ENCODE assay signal across 17 cellular contexts in genomic region chr17:63561819-63562218, GRCh38. TPM values are rescaled to one million over a fixed set of nuclear protein-coding genes. Genes with fewer than 3 reads are reported as not detected.
DNase-seq lines count a peak whose midpoint lies in the region; ATAC-seq, FAIRE-seq and TF ChIP-seq lines count a peak whose summit lies in the region.
"Had no signal": no experiment of that assay in that cellular context is flagged by ENCODE, and none has a peak within 500 bp of the region (broad histone marks: within the 10 kb centered on the region; RNA-seq: fewer than 3 reads in every experiment).

No MANE protein-coding gene starts in this region.

- H3K9me3 Mint-ChIP-seq in glutamatergic neuron (ENCODE audit: unreplicated experiment) (peaks cover 1% of the 10 kb centered on the region), progenitor cell of endocrine pancreas (ENCODE audit: low read depth) (peaks cover 7% of the 10 kb centered on the region)

- H3K27ac Mint-ChIP-seq in T-helper 17 cell (peak overlapping the region; percentile 32), glutamatergic neuron (ENCODE audit: unreplicated experiment) (peak overlapping the region; percentile 38), progenitor cell of endocrine pancreas (peak overlapping the region; percentile 45)
- H3K27ac Mint-ChIP-seq: H9 had no signal

- no peak overlapping the region for H3K4me3 Mint-ChIP-seq in T-helper 17 cell
- H3K4me3 Mint-ChIP-seq in glutamatergic neuron (ENCODE audit: unreplicated experiment) = no peak overlapping the region
- no peak overlapping the region for H3K4me3 Mint-ChIP-seq in progenitor cell of endocrine pancreas (ENCODE audit: low read depth)
- H3K4me3 Mint-ChIP-seq: H9 had no signal

- no TSS peak for BruUV-seq in HepG2 (replicated peaks; lab: Mats Ljungman, UMichigan)

- H3K4me3 ChIP-seq in HepG2 (replicated peaks in 1 of 3; ENCODE audit: insufficient read depth in 1 of 3, low read depth in 2 of 3, low read length in 3 of 3) (no peak overlapping the region), right lobe of liver (no peak overlapping the region)
- H3K4me3 ChIP-seq: BLaER1 had no signal

- POLR2A ChIA-PET in HepG2 (lab: Yijun Ruan, JAX) = no interaction called here

- DNase-seq in HepG2 (ENCODE audit: low spot score) = no peak
- no peak for DNase-seq in right lobe of liver
- no peak for DNase-seq in T-helper 17 cell
- no peak for DNase-seq in glutamatergic neuron
- DNase-seq in progenitor cell of endocrine pancreas (ENCODE audit: low spot score, unreplicated experiment) = no peak
- DNase-seq in NCI-H1417 (lab: John Stamatoyannopoulos, UW) = no peak
- no peak for DNase-seq in activated CD4-positive, alpha-beta T cell treated with anti-CD3 and anti-CD28 coated beads for 1 hour
- DNase-seq in NOMO-1 treated with dmso at 0.1 percent for 144 hours (lab: John Stamatoyannopoulos, UW; ENCODE audit: unreplicated experiment) = no peak
- DNase-seq: 8988T, AML-193, DMS53, GF-D8, GOT3, H9 had no signal

- no peak for TF ChIP-seq CTCF in HepG2 (CRISPR knock-in tag; IDR thresholded peaks at IDR 0.05)
- TF ChIP-seq CTCF in right lobe of liver (IDR thresholded peaks at IDR 0.05) = no peak
- no peak for TF ChIP-seq CTCF in glutamatergic neuron (IDR thresholded peaks at IDR 0.05; ENCODE audit: partially characterized antibody, unreplicated experiment)
- TF ChIP-seq CTCF in progenitor cell of endocrine pancreas (IDR thresholded peaks at IDR 0.05; ENCODE audit: unreplicated experiment) = no peak

- TF ChIP-seq EP300 in HepG2 (IDR thresholded peaks at IDR 0.05; ENCODE audit: low read depth in 2 of 2, low read length in 2 of 2) = no peak
- no peak for TF ChIP-seq EP300 in HepG2 (CRISPR knock-in tag; IDR thresholded peaks at IDR 0.05; ENCODE audit: borderline replicate concordance)

- no peak overlapping the region for H2AFZ ChIP-seq in HepG2 (ENCODE audit: low read length)

- in situ Hi-C loops in HepG2 (cut with HindIII; ENCODE audit: extremely low pct_ligation_motif_present, low pct_unique_long_range_greater_than_20kb) = no loop called here

- no peak overlapping the region for H3K9ac ChIP-seq in HepG2 (ENCODE audit: insufficient read depth, low read depth, low read length)
- H3K9ac ChIP-seq: BLaER1 had no signal

- H4K20me1 ChIP-seq in HepG2 (ENCODE audit: insufficient read depth, low read length) = peaks cover 32% of the 10 kb centered on the region; the same call in 1 of the 2 replicates

- H3K4me1 Mint-ChIP-seq in T-helper 17 cell (peaks cover 45% of the 10 kb centered on the region), glutamatergic neuron (ENCODE audit: low read depth, unreplicated experiment) (peaks cover 15% of the 10 kb centered on the region), progenitor cell of endocrine pancreas (ENCODE audit: low read depth) (peaks cover 3% of the 10 kb centered on the region)
- H3K4me1 Mint-ChIP-seq: H9 had no signal

- H3K4me2 ChIP-seq in HepG2 (ENCODE audit: low read depth, low read length) = no peak overlapping the region
- H3K4me2 ChIP-seq: BLaER1 had no signal

- H3K27ac ChIP-seq in HepG2 (ENCODE audit: extremely low read length, insufficient read depth, low read length) (no peak overlapping the region), right lobe of liver (no peak overlapping the region)
- H3K27ac ChIP-seq: BLaER1 had no signal

- FAIRE-seq in HepG2 (lab: Jason Lieb, UNC) = no peak
- FAIRE-seq: GM18507 had no signal

- peaks cover 82% of the 10 kb centered on the region for H3K79me2 ChIP-seq in HepG2 (ENCODE audit: insufficient read depth, low read length)

- H3K27me3 ChIP-seq in HepG2 (ENCODE audit: control insufficient read depth in 1 of 2, insufficient read depth in 2 of 2, low read length in 2 of 2) (no peaks in the 10 kb centered on the region), right lobe of liver (no peaks in the 10 kb centered on the region)
- H3K27me3 ChIP-seq: BLaER1 had no signal

- H3K27me3 Mint-ChIP-seq in T-helper 17 cell (no peaks in the 10 kb centered on the region), glutamatergic neuron (ENCODE audit: unreplicated experiment) (peaks cover 5% of the 10 kb centered on the region), progenitor cell of endocrine pancreas (no peaks in the 10 kb centered on the region)

- CTCF ChIA-PET in HepG2 (lab: Yijun Ruan, JAX; ENCODE audit: low intra/inter-chr PET ratio, low total read pairs) = no interaction called here

- H3K4me1 ChIP-seq in HepG2 (ENCODE audit: insufficient read depth, low read length) (0 out of 2 replicates have a peak, but pooled peaks cover 5% of the 10 kb centered on the region), right lobe of liver (no peaks in the 10 kb centered on the region)
- H3K4me1 ChIP-seq: BLaER1 had no signal

- ATAC-seq in HepG2 (no peak), right lobe of liver (no peak), T-helper 17 cell (no peak)

- no peak for TF ChIP-seq POLR2A in HepG2 (IDR thresholded peaks at IDR 0.05; ENCODE audit: insufficient read depth in 1 of 2, low read depth in 2 of 2, low read length in 2 of 2)
- no peak for TF ChIP-seq POLR2A in right lobe of liver (IDR thresholded peaks at IDR 0.05)

- H3K36me3 ChIP-seq in HepG2 (replicated peaks in 1 of 2; ENCODE audit: control insufficient read depth in 1 of 2, insufficient read depth in 2 of 2, low read length in 2 of 2) = peaks cover 0 to 8% of the 10 kb centered on the region in 2 experiments; a peak in 1 of 5 replicates
- no peaks in the 10 kb centered on the region for H3K36me3 ChIP-seq in right lobe of liver

- H3K9me3 ChIP-seq in HepG2 (ENCODE audit: low read length) (no peaks in the 10 kb centered on the region), right lobe of liver (no peaks in the 10 kb centered on the region), T-helper 17 cell (ENCODE audit: control insufficient read depth, low read length, poor library complexity, severe bottlenecking) (no peaks in the 10 kb centered on the region)
- H3K9me3 ChIP-seq: BLaER1 had no signal

- intact Hi-C loops in HepG2 (cut with micrococcal nuclease; ENCODE audit: unreplicated experiment) (no loop called here), right lobe of liver (cut with DNase I) (no loop called here)

- TF ChIP-seq RAD21 in HepG2 (CRISPR knock-in tag; IDR thresholded peaks at IDR 0.05) = no peak

- H3K36me3 Mint-ChIP-seq in T-helper 17 cell (ENCODE audit: low read depth) (peaks cover 4% of the 10 kb centered on the region), glutamatergic neuron (ENCODE audit: unreplicated experiment) (no peaks in the 10 kb centered on the region), progenitor cell of endocrine pancreas (ENCODE audit: insufficient read depth) (peaks cover 7% of the 10 kb centered on the region)

RNA-seq across cellular contexts. Expression of gene DCAF7, which starts 11.5 kb away (rescaled TPM):
- 55.2 and 77.5 TPM in 2 replicates for total RNA-seq in HepG2 (2016; rRNA removed; fragmentation: Illumina TruSeq; extraction: Trizol)
- 10.3 and 11.9 TPM in 2 replicates for total RNA-seq in HepG2 (2016; cell fraction: cytosol; rRNA removed; fragmentation: Illumina TruSeq; extraction: Trizol; ENCODE audit: low read depth)
- total RNA-seq in HepG2 (2016; cell fraction: insoluble cytoplasmic fraction; rRNA removed; fragmentation: Illumina TruSeq; extraction: Trizol) = 58.9 and 68.6 TPM in 2 replicates
- 23.2 and 25.5 TPM in 2 replicates for total RNA-seq in HepG2 (2016; cell fraction: membrane; rRNA removed; fragmentation: Illumina TruSeq; extraction: Trizol)
- 33.1 and 38.3 TPM in 2 replicates for total RNA-seq in HepG2 (2016; cell fraction: nucleus; rRNA removed; fragmentation: Illumina TruSeq; extraction: Trizol)
- polyA plus RNA-seq in HepG2 (2011; rRNA removed) = 73.4 and 77.0 TPM in 2 replicates
- polyA plus RNA-seq in HepG2 (2011; cell fraction: cytosol; rRNA removed) = 62.7 and 66.5 TPM in 2 replicates
- 61.2 and 63.3 TPM in 2 replicates for polyA plus RNA-seq in HepG2 (2011; cell fraction: nucleus; rRNA removed)
- 84.0 and 84.1 TPM in 2 replicates for polyA plus RNA-seq in HepG2 (2012)
- 12.2 and 14.0 TPM in 2 replicates for polyA plus RNA-seq in HepG2 (2016; cell fraction: cytosol; fragmentation: Illumina TruSeq; extraction: Trizol; ENCODE audit: low read depth)
- 61.4 and 80.4 TPM in 2 replicates for polyA plus RNA-seq in HepG2 (2016; cell fraction: insoluble cytoplasmic fraction; fragmentation: Illumina TruSeq; extraction: Trizol; ENCODE audit: low read depth)
- polyA plus RNA-seq in HepG2 (2016; cell fraction: membrane; fragmentation: Illumina TruSeq; extraction: Trizol; ENCODE audit: low read depth) = 15.8 and 16.0 TPM in 2 replicates
- polyA plus RNA-seq in HepG2 (2016; cell fraction: nucleus; fragmentation: Illumina TruSeq; extraction: Trizol; ENCODE audit: insufficient read depth, low read depth) = 37.9 and 40.9 TPM in 2 replicates
- polyA minus RNA-seq in HepG2 (2011; rRNA and poly(A)+ RNA removed; ENCODE audit: low replicate concordance) = 107 and 220 TPM in 2 replicates
- 41.2 and 49.1 TPM in 2 replicates for polyA minus RNA-seq in HepG2 (2011; cell fraction: cytosol; rRNA and poly(A)+ RNA removed)
- 35.0 and 40.7 TPM in 2 replicates for polyA minus RNA-seq in HepG2 (2011; cell fraction: nucleus; rRNA and poly(A)+ RNA removed)
- total RNA-seq in right lobe of liver = 10 to 100 TPM; 14.9 to 31.0 (median 26.7) TPM
- total RNA-seq in T-helper 17 cell = 10 to 100 TPM; 36.4 to 39.0 TPM
- 137 TPM for total RNA-seq in glutamatergic neuron (ENCODE audit: unreplicated experiment)
- total RNA-seq in progenitor cell of endocrine pancreas = 134 and 135 TPM in 2 replicates

RNA-seq across cellular contexts. Expression of gene KCNH6, which starts 38.7 kb away (rescaled TPM):
- total RNA-seq in HepG2 (2016; rRNA removed; fragmentation: Illumina TruSeq; extraction: Trizol) (0.08 and 0.18 TPM in 2 replicates), right lobe of liver (not detected), T-helper 17 cell (not detected), glutamatergic neuron (ENCODE audit: unreplicated experiment) (4.1 TPM), progenitor cell of endocrine pancreas (12.0 and 13.2 TPM in 2 replicates)
- not detected in 2 replicates for total RNA-seq in HepG2 (2016; cell fraction: cytosol; rRNA removed; fragmentation: Illumina TruSeq; extraction: Trizol; ENCODE audit: low read depth)
- 0.09 TPM in 1 of 2 replicates, not detected in the other for total RNA-seq in HepG2 (2016; cell fraction: insoluble cytoplasmic fraction; rRNA removed; fragmentation: Illumina TruSeq; extraction: Trizol)
- 0.09 and 0.10 TPM in 2 replicates for total RNA-seq in HepG2 (2016; cell fraction: membrane; rRNA removed; fragmentation: Illumina TruSeq; extraction: Trizol)
- 0.13 TPM in 1 of 2 replicates, not detected in the other for total RNA-seq in HepG2 (2016; cell fraction: nucleus; rRNA removed; fragmentation: Illumina TruSeq; extraction: Trizol)
- 0.05 and 0.18 TPM in 2 replicates for polyA plus RNA-seq in HepG2 (2011; rRNA removed)
- polyA plus RNA-seq in HepG2 (2011; cell fraction: cytosol; rRNA removed) = 0.04 and 0.06 TPM in 2 replicates
- polyA plus RNA-seq in HepG2 (2011; cell fraction: nucleus; rRNA removed) = 0.19 and 0.45 TPM in 2 replicates
- 0.15 and 0.44 TPM in 2 replicates for polyA plus RNA-seq in HepG2 (2012)
- polyA plus RNA-seq in HepG2 (2016; cell fraction: cytosol; fragmentation: Illumina TruSeq; extraction: Trizol; ENCODE audit: low read depth) = 0.05 and 0.06 TPM in 2 replicates
- 0.05 TPM in 1 of 2 replicates, not detected in the other for polyA plus RNA-seq in HepG2 (2016; cell fraction: insoluble cytoplasmic fraction; fragmentation: Illumina TruSeq; extraction: Trizol; ENCODE audit: low read depth)
- polyA plus RNA-seq in HepG2 (2016; cell fraction: membrane; fragmentation: Illumina TruSeq; extraction: Trizol; ENCODE audit: low read depth) = 0.06 and 0.10 TPM in 2 replicates
- 0.12 and 0.29 TPM in 2 replicates for polyA plus RNA-seq in HepG2 (2016; cell fraction: nucleus; fragmentation: Illumina TruSeq; extraction: Trizol; ENCODE audit: insufficient read depth, low read depth)
- polyA minus RNA-seq in HepG2 (2011; rRNA and poly(A)+ RNA removed; ENCODE audit: low replicate concordance) = 0.08 TPM in 1 of 2 replicates, not detected in the other
- not detected in 2 replicates for polyA minus RNA-seq in HepG2 (2011; cell fraction: cytosol; rRNA and poly(A)+ RNA removed)
- polyA minus RNA-seq in HepG2 (2011; cell fraction: nucleus; rRNA and poly(A)+ RNA removed) = 0.13 and 0.25 TPM in 2 replicates
- total RNA-seq: HT1080 had no signal

RNA-seq across cellular contexts. Expression of gene TACO1, which starts 38.9 kb away (rescaled TPM):
- 53.6 and 57.6 TPM in 2 replicates for total RNA-seq in HepG2 (2016; rRNA removed; fragmentation: Illumina TruSeq; extraction: Trizol)
- 17.7 and 19.3 TPM in 2 replicates for total RNA-seq in HepG2 (2016; cell fraction: cytosol; rRNA removed; fragmentation: Illumina TruSeq; extraction: Trizol; ENCODE audit: low read depth)
- total RNA-seq in HepG2 (2016; cell fraction: insoluble cytoplasmic fraction; rRNA removed; fragmentation: Illumina TruSeq; extraction: Trizol) = 52.7 and 55.4 TPM in 2 replicates
- total RNA-seq in HepG2 (2016; cell fraction: membrane; rRNA removed; fragmentation: Illumina TruSeq; extraction: Trizol) = 30.0 and 35.3 TPM in 2 replicates
- total RNA-seq in HepG2 (2016; cell fraction: nucleus; rRNA removed; fragmentation: Illumina TruSeq; extraction: Trizol) = 24.0 and 25.8 TPM in 2 replicates
- 33.3 and 34.7 TPM in 2 replicates for polyA plus RNA-seq in HepG2 (2011; rRNA removed)
- polyA plus RNA-seq in HepG2 (2011; cell fraction: cytosol; rRNA removed) = 30.0 and 33.8 TPM in 2 replicates
- 19.5 and 24.4 TPM in 2 replicates for polyA plus RNA-seq in HepG2 (2011; cell fraction: nucleus; rRNA removed)
- polyA plus RNA-seq in HepG2 (2012) = 32.7 and 34.2 TPM in 2 replicates
- 18.0 and 21.7 TPM in 2 replicates for polyA plus RNA-seq in HepG2 (2016; cell fraction: cytosol; fragmentation: Illumina TruSeq; extraction: Trizol; ENCODE audit: low read depth)
- polyA plus RNA-seq in HepG2 (2016; cell fraction: insoluble cytoplasmic fraction; fragmentation: Illumina TruSeq; extraction: Trizol; ENCODE audit: low read depth) = 63.2 and 67.2 TPM in 2 replicates
- polyA plus RNA-seq in HepG2 (2016; cell fraction: membrane; fragmentation: Illumina TruSeq; extraction: Trizol; ENCODE audit: low read depth) = 24.8 and 29.6 TPM in 2 replicates
- 40.5 and 41.7 TPM in 2 replicates for polyA plus RNA-seq in HepG2 (2016; cell fraction: nucleus; fragmentation: Illumina TruSeq; extraction: Trizol; ENCODE audit: insufficient read depth, low read depth)
- 30.2 and 32.4 TPM in 2 replicates for polyA minus RNA-seq in HepG2 (2011; rRNA and poly(A)+ RNA removed; ENCODE audit: low replicate concordance)
- polyA minus RNA-seq in HepG2 (2011; cell fraction: cytosol; rRNA and poly(A)+ RNA removed) = 18.8 and 19.7 TPM in 2 replicates
- 10.7 and 11.7 TPM in 2 replicates for polyA minus RNA-seq in HepG2 (2011; cell fraction: nucleus; rRNA and poly(A)+ RNA removed)
- total RNA-seq in right lobe of liver = 10 to 100 TPM; 30.6 to 46.7 (median 35.5) TPM
- 10 to 100 TPM; 11.0 to 11.8 TPM for total RNA-seq in T-helper 17 cell
- 23.2 TPM for total RNA-seq in glutamatergic neuron (ENCODE audit: unreplicated experiment)
- total RNA-seq in progenitor cell of endocrine pancreas = 18.2 and 19.2 TPM in 2 replicates
